8 cellular contexts compared by ENCODE assay signal in the genomic region with DNA sequence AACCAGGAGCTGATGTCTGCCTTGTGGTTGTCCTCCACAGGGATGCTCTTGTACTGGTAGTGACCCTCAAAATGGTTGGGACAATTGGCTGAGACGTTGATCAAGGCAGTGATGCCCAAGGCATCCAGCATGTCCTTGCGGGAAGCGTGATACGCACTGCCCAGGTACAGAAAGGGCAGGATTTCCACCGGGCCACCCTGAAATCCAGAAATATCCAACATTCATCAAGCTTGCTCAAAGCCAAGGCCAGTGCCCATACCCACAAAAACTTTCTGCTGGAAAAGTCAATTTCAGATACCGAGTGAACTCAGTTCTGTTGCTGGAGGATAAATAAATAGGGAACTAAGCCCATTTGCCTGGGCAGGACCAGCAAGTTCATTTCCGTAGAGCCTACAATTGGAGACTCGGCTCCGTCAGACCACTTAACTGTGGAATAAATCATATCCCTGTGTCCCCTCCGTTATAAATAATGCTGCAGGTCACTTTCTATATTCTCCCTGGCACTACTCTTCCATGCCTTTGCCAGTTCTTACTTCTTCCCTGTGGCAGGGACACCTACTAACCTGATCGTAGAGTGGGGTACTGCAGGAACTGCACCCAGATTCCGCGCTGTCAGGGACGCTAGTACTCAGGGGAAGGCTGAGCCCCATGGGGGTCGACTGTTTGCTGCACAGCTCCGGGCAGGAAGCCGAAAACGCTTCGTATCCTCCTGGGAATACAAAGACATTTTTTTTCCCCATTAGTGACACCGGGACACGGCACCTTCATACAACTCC. TPM values are rescaled to one million over a fixed set of nuclear protein-coding genes. Genes with fewer than 3 reads are reported as not detected.
DNase-seq lines count a peak whose midpoint lies in the region; ATAC-seq and TF ChIP-seq lines count a peak whose summit lies in the region.

No MANE protein-coding gene starts in this region.

- TF ChIP-seq EP300 in neural cell (conservative IDR thresholded peaks at IDR 0.05; ENCODE audit: poor library complexity, severe bottlenecking), result no peak

- ATAC-seq in GM19397 (IDR thresholded peaks at IDR 0.05; ENCODE audit: unreplicated experiment), result no peak
- no peak for ATAC-seq in GM21717 (IDR thresholded peaks at IDR 0.05; ENCODE audit: unreplicated experiment)

- H3K4me1 ChIP-seq in fibroblast of lung (ENCODE audit: control insufficient read depth, extremely low read depth, insufficient read depth, low read length), result peaks cover 23% of the 10 kb centered on the region

- H3K9ac ChIP-seq in fibroblast of lung (ENCODE audit: insufficient read depth, low read length) (peak overlapping the region; percentile 99), neural cell (ENCODE audit: low read length) (peak overlapping the region; percentile 100)

- H3K4me2 ChIP-seq in fibroblast of lung (ENCODE audit: extremely low read depth, insufficient read depth, low read length), result peak overlapping the region; percentile 88
- peak overlapping the region; percentile 97 for H3K4me2 ChIP-seq in neural cell (ENCODE audit: low read length)

- H3K4me3 ChIP-seq in fibroblast of lung (replicated peaks in 1 of 4; ENCODE audit: control extremely low read depth in 1 of 4, insufficient read depth in 1 of 4, low read depth in 3 of 4, low read length in 4 of 4), result peak overlapping the region; percentile 55 to 100 (median 74)
- H3K4me3 ChIP-seq in neural cell (ENCODE audit: low read length), result peak overlapping the region; percentile 98

- H3K79me2 ChIP-seq in fibroblast of lung (ENCODE audit: control insufficient read depth, insufficient read depth, low read length) (peaks cover 36% of the 10 kb centered on the region), neural cell (replicated peaks; ENCODE audit: insufficient read depth, low read length) (peaks cover 48% of the 10 kb centered on the region)

- no peaks in the 10 kb centered on the region for H3K9me2 ChIP-seq in neural cell (ENCODE audit: insufficient read depth, low read length)

- no peaks in the 10 kb centered on the region for H4K20me1 ChIP-seq in fibroblast of lung (ENCODE audit: control insufficient read depth, extremely low read depth, insufficient read depth, low read length)
- H4K20me1 ChIP-seq in neural cell (ENCODE audit: insufficient read depth), result no peaks in the 10 kb centered on the region

- H3K27me3 ChIP-seq in fibroblast of lung (ENCODE audit: control insufficient read depth, insufficient read depth, low read length), result no peaks in the 10 kb centered on the region
- H3K27me3 ChIP-seq in neural cell (ENCODE audit: insufficient read depth, low read depth, low read length), result no peaks in the 10 kb centered on the region

- H3F3A ChIP-seq in neural cell (ENCODE audit: insufficient read depth, low read length, poor library complexity, severe bottlenecking), result peaks cover 13% of the 10 kb centered on the region

- H3K36me3 ChIP-seq in fibroblast of lung (ENCODE audit: control insufficient read depth, insufficient read depth, low read length), result peaks cover 15% of the 10 kb centered on the region
- H3K36me3 ChIP-seq in neural cell (ENCODE audit: insufficient read depth, low read length), result peaks cover 14% of the 10 kb centered on the region

- peak; percentile 28 for DNase-seq in NCI-H82 (lab: John Stamatoyannopoulos, UW)
- DNase-seq in NCI-H82 treated with DMSO at 0.1 percent for 48 hours (lab: John Stamatoyannopoulos, UW; ENCODE audit: unreplicated experiment), result no peak
- DNase-seq in T-helper 9 cell, result peak; percentile 16
- DNase-seq in fibroblast of lung (ENCODE audit: low read depth in 2 of 2), result peak; percentile 23 to 61
- DNase-seq in NCI-H187 treated with DMSO at 0.1 percent for 48 hours (lab: John Stamatoyannopoulos, UW), result no peak

- H3K27ac ChIP-seq in fibroblast of lung (ENCODE audit: insufficient read depth, low read length), result peak overlapping the region; percentile 91
- H3K27ac ChIP-seq in neural cell (ENCODE audit: low read length), result peak overlapping the region; percentile 99

- H2AFZ ChIP-seq in fibroblast of lung (ENCODE audit: low read length), result no peak overlapping the region
- H2AFZ ChIP-seq in neural cell (ENCODE audit: low read depth, low read length), result no peak overlapping the region

- no peak for TF ChIP-seq CTCF in fibroblast of lung (conservative IDR thresholded peaks at IDR 0.05 in 1 of 2, IDR thresholded peaks at IDR 0.05 in 1 of 2; ENCODE audit: low read depth in 1 of 2, low read length in 2 of 2)
- no peak for TF ChIP-seq CTCF in neural cell (IDR thresholded peaks at IDR 0.05; ENCODE audit: poor library complexity, severe bottlenecking)

- H3K9me3 ChIP-seq in fibroblast of lung (ENCODE audit: control insufficient read depth, insufficient read depth, low read depth, low read length) (no peaks in the 10 kb centered on the region), neural cell (ENCODE audit: low read length) (no peaks in the 10 kb centered on the region)

- no peak for TF ChIP-seq RAD21 in neural cell (conservative IDR thresholded peaks at IDR 0.05)

TF ChIP-seq in neural cell, 6 proteins besides CTCF, POLR2A, EP300 and RAD21:
- TF ChIP-seq, protein P1, sequence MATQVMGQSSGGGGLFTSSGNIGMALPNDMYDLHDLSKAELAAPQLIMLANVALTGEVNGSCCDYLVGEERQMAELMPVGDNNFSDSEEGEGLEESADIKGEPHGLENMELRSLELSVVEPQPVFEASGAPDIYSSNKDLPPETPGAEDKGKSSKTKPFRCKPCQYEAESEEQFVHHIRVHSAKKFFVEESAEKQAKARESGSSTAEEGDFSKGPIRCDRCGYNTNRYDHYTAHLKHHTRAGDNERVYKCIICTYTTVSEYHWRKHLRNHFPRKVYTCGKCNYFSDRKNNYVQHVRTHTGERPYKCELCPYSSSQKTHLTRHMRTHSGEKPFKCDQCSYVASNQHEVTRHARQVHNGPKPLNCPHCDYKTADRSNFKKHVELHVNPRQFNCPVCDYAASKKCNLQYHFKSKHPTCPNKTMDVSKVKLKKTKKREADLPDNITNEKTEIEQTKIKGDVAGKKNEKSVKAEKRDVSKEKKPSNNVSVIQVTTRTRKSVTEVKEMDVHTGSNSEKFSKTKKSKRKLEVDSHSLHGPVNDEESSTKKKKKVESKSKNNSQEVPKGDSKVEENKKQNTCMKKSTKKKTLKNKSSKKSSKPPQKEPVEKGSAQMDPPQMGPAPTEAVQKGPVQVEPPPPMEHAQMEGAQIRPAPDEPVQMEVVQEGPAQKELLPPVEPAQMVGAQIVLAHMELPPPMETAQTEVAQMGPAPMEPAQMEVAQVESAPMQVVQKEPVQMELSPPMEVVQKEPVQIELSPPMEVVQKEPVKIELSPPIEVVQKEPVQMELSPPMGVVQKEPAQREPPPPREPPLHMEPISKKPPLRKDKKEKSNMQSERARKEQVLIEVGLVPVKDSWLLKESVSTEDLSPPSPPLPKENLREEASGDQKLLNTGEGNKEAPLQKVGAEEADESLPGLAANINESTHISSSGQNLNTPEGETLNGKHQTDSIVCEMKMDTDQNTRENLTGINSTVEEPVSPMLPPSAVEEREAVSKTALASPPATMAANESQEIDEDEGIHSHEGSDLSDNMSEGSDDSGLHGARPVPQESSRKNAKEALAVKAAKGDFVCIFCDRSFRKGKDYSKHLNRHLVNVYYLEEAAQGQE (IDR thresholded peaks at IDR 0.05; ENCODE audit: borderline replicate concordance), result no peak
- TF ChIP-seq POLR2AphosphoS5 (IDR thresholded peaks at IDR 0.05), result peak; percentile 25

RNA-seq across cellular contexts. Expression of a gene that starts 1.2 kb away (rescaled TPM):
- 56.5 and 148 TPM in 2 replicates for total RNA-seq in fibroblast of lung
- polyA plus RNA-seq in fibroblast of lung (121 and 291 TPM in 2 replicates), neural cell (48.3 and 52.9 TPM in 2 replicates)
- polyA plus RNA-seq in fibroblast of lung (2012), result 89.4 and 192 TPM in 2 replicates
- polyA minus RNA-seq in fibroblast of lung (ENCODE audit: low replicate concordance) (200 and 307 TPM in 2 replicates), neural cell (97.5 and 131 TPM in 2 replicates)

Comparison
In these comparisons a context has a peak if more than half of its experiments do, and no peak if none do; other contexts are left out.
1. DNase-seq: peak in NCI-H82 (single experiment), T-helper 9 cell (single experiment) and fibroblast of lung (2 of 2); none in NCI-H82 treated with DMSO at 0.1 percent for 48 hours (single experiment) and NCI-H187 treated with DMSO at 0.1 percent for 48 hours (single experiment).